21 cellular contexts compared by ENCODE assay signal in the genomic region with DNA sequence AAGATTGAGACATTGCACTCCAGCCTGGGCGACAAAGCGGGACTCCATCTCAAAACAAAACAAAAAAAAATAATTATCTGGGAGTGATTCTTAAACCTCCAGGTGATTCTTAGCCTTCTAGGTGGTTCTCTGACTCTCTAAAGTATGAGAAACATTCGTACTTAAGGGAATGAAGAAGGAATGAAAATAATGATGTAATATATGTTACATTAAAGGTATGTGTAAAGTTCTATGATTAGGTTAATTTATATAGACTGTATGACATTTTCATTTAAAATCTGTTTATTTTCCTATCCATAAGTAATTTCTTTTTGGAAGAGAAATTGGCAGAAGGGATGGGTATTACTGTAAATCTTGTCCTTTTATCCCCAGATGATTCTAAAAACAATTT.
"Had no signal": no experiment of that assay in that cellular context is flagged by ENCODE, and none has a peak within 500 bp of the region (broad histone marks: within the 10 kb centered on the region; RNA-seq: fewer than 3 reads in every experiment).

No MANE protein-coding gene starts in this region.

- H3K27me3 ChIP-seq: heart left ventricle, hepatocyte, pancreas, sigmoid colon, spleen, transverse colon had no signal

- H2AFZ ChIP-seq: hepatocyte had no signal

- H3K27ac ChIP-seq: pancreas, spleen, thoracic aorta, transverse colon had no signal

- FAIRE-seq: endometrium, frontal cortex, kidney, pancreas had no signal

- H3K9me3 ChIP-seq: pancreas, sigmoid colon, thoracic aorta, transverse colon had no signal

- H3K36me3 ChIP-seq: pancreas, sigmoid colon, thoracic aorta had no signal

- H3K36me3 Mint-ChIP-seq: natural killer cell had no signal

- H3K4me3 ChIP-seq: heart left ventricle, hepatocyte, lung, pancreas, sigmoid colon, spleen, thoracic aorta, transverse colon had no signal

- H3K4me2 ChIP-seq: hepatocyte had no signal

- H3K9me3 Mint-ChIP-seq: effector memory CD8-positive, alpha-beta T cell; memory B cell; natural killer cell; stimulated activated memory B cell treated with anti-CD40 and anti-IgM and Interleukin-4, amounts not matched to agents 10 μg/mL and 1 μg/mL and 100 μg/mL, for 72 hours; stimulated activated naive CD8-positive, alpha-beta T cell treated with anti-CD3 and anti-CD28 coated beads, Interleukin-15, Interleukin-2, amounts not matched to agents 100 ng/mL and 50 ng/mL, for 24 hours had no signal

- H3K27ac Mint-ChIP-seq: memory B cell; natural killer cell; stimulated activated memory B cell treated with anti-CD40 and anti-IgM and Interleukin-4, amounts not matched to agents 10 μg/mL and 1 μg/mL and 100 μg/mL, for 72 hours; stimulated activated naive CD8-positive, alpha-beta T cell treated with anti-CD3 and anti-CD28 coated beads, Interleukin-15, Interleukin-2, amounts not matched to agents 100 ng/mL and 50 ng/mL, for 24 hours had no signal

- ATAC-seq: effector memory CD8-positive, alpha-beta T cell; heart left ventricle; left lobe of liver; natural killer cell; pancreas; stimulated activated memory B cell treated with anti-CD40 and anti-IgM and Interleukin-4, amounts not matched to agents 10 μg/mL and 1 μg/mL and 100 μg/mL, for 72 hours had no signal

- H3K4me3 Mint-ChIP-seq: effector memory CD8-positive, alpha-beta T cell; memory B cell; natural killer cell; stimulated activated memory B cell treated with anti-CD40 and anti-IgM and Interleukin-4, amounts not matched to agents 10 μg/mL and 1 μg/mL and 100 μg/mL, for 72 hours; stimulated activated naive CD8-positive, alpha-beta T cell treated with anti-CD3 and anti-CD28 coated beads, Interleukin-15, Interleukin-2, amounts not matched to agents 100 ng/mL and 50 ng/mL, for 24 hours had no signal

- H3K27me3 Mint-ChIP-seq: effector memory CD8-positive, alpha-beta T cell; memory B cell; stimulated activated memory B cell treated with anti-CD40 and anti-IgM and Interleukin-4, amounts not matched to agents 10 μg/mL and 1 μg/mL and 100 μg/mL, for 72 hours; stimulated activated naive CD8-positive, alpha-beta T cell treated with anti-CD3 and anti-CD28 coated beads, Interleukin-15, Interleukin-2, amounts not matched to agents 100 ng/mL and 50 ng/mL, for 24 hours had no signal

- DNase-seq: cortex of kidney; effector memory CD8-positive, alpha-beta T cell; erythroblast; heart left ventricle; kidney; natural killer cell; occipital lobe; pancreas; sigmoid colon; spleen; stimulated activated CD4-positive, alpha-beta T cell treated with anti-CD3 and anti-CD28 coated beads, Interleukin-4, amount 100 ng/mL, for 4 hours; transverse colon had no signal
